ENCODE assay signal across 6 cellular contexts in the genomic region with DNA sequence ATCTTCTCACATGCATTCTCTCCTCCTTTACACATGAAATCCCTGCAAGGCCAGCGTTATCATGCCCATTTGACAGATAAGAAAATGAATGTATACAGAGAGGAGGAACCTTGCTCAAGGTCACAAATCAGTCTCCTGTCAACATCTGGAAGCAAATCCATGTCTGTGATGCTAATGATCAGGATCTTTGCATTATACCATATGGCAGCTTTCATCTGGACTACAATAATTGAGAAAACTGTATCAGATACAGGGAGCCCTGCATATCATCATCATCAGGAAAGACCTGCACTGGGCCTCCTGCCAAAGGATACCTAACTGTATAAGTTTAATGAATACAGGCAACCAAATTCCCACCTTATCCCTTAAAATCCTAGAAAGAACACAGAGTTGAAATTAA.
"Had no signal": no experiment of that assay in that cellular context is flagged by ENCODE, and none has a peak within 500 bp of the region (broad histone marks: within the 10 kb centered on the region; RNA-seq: fewer than 3 reads in every experiment).

No MANE protein-coding gene starts in this region.

- H3K27ac ChIP-seq: HL-60 had no signal

- DNase-seq: IMR-90, KBM-7, KG1 had no signal

- H3K4me3 ChIP-seq: K562 had no signal

- ATAC-seq: HepG2, K562 had no signal
